In genomic region chr19:12564016-12564664, GRCh38 we compare ENCODE assay signal across 8 cellular contexts. TPM values are rescaled to one million over a fixed set of nuclear protein-coding genes. Genes with fewer than 3 reads are reported as not detected.
A peak's percentile ranks its signal among the peaks of the same experiment; 100 is the strongest.
DNase-seq lines count a peak whose midpoint lies in the region; ATAC-seq, FAIRE-seq and TF ChIP-seq lines count a peak whose summit lies in the region.

No MANE protein-coding gene starts in this region.

- H3K36me3 ChIP-seq in adrenal gland (replicated peaks in 1 of 2) = no peaks in the 10 kb centered on the region
- H3K36me3 ChIP-seq in heart right ventricle = no peaks in the 10 kb centered on the region
- H3K36me3 ChIP-seq in vagina = no peaks in the 10 kb centered on the region

- H3K27ac ChIP-seq in adrenal gland (no peak overlapping the region), heart right ventricle (no peak overlapping the region), vagina (no peak overlapping the region)

- peaks cover 7% of the 10 kb centered on the region for H3K4me1 Mint-ChIP-seq in T-helper 17 cell

- TF ChIP-seq CTCF in adrenal gland (IDR thresholded peaks at IDR 0.05) (peak; percentile 85 to 97 (median 92)), heart right ventricle (IDR thresholded peaks at IDR 0.05) (peak; percentile 89 to 98 (median 97)), vagina (IDR thresholded peaks at IDR 0.05) (peak; percentile 71 to 93 (median 81))

- TF ChIP-seq POLR2A in GM12891 (IDR thresholded peaks at IDR 0.05; ENCODE audit: low read depth, low read length) (no peak), adrenal gland (IDR thresholded peaks at IDR 0.05) (no peak), vagina (IDR thresholded peaks at IDR 0.05) (no peak)

- H3K9me3 ChIP-seq in T-helper 17 cell (ENCODE audit: control insufficient read depth, low read length, poor library complexity, severe bottlenecking) (no peaks in the 10 kb centered on the region), adrenal gland (replicated peaks in 1 of 3) (no peaks in the 10 kb centered on the region), heart right ventricle (no peaks in the 10 kb centered on the region), vagina (no peaks in the 10 kb centered on the region)

- ATAC-seq in T-helper 17 cell (peak; percentile 99), heart right ventricle (peak; percentile 89 to 94 (median 92)), HG02759 (IDR thresholded peaks at IDR 0.05; ENCODE audit: unreplicated experiment) (no peak)

- WGBS in adrenal gland, 4 donors = 15 to 22% (median 18%) methylated on average over 17 to 19 of the region's 19 CpGs
- WGBS in heart right ventricle, 2 donors = 19 to 20% methylated on average over 19 of the region's 19 CpGs

- H3K4me3 ChIP-seq in adrenal gland (no peak overlapping the region), heart right ventricle (no peak overlapping the region), vagina (no peak overlapping the region)

- no peaks in the 10 kb centered on the region for H3K36me3 Mint-ChIP-seq in T-helper 17 cell (ENCODE audit: low read depth)

- H3K4me3 Mint-ChIP-seq in T-helper 17 cell = no peak overlapping the region

- no peak overlapping the region for H3K27ac Mint-ChIP-seq in T-helper 17 cell

- FAIRE-seq in GM12891 (lab: Jason Lieb, UNC) = peak; percentile 96

- DNase-seq in GM12891 (ENCODE audit: insufficient read length, low spot score) (peak; percentile 87), NCI-H187 treated with DMSO at 0.1 percent for 48 hours (lab: John Stamatoyannopoulos, UW) (peak; percentile 2), T-helper 17 cell (peak; percentile 78 to 94 (median 78)), adrenal gland (peak; percentile 83 to 97 (median 88)), heart right ventricle (peak; percentile 89 to 91), pulmonary artery endothelial cell (ENCODE audit: low read depth, low spot score) (peak; percentile 52), vagina (ENCODE audit: extremely low spot score in 2 of 2) (no peak)

- intact Hi-C loops in adrenal gland (cut with DNase I) = loop anchor here (5.0 to 10.0 kb wide), 3 partner anchors 108 to 281 kb away; no protein-coding TSS in a partner anchor
- intact Hi-C loops in heart right ventricle (cut with DNase I) = loop anchor here in 9 of 10 donors (5.0 to 10.0 kb wide), 5 partner anchors 103 to 283 kb away; partner anchors contain the start of genes MAN2B1 (in 2 of the 9) and WDR83 (in 2 of the 9)
- intact Hi-C loops in vagina (cut with DNase I) = no loop called here

- H3K4me1 ChIP-seq in adrenal gland (replicated peaks in 1 of 2) (no peaks in the 10 kb centered on the region), heart right ventricle (peaks cover 0 to 8% (median 0%) of the 10 kb centered on the region in 9 donors), vagina (peaks cover 9% of the 10 kb centered on the region)

- H3K27me3 Mint-ChIP-seq in T-helper 17 cell = no peaks in the 10 kb centered on the region

- H3K27me3 ChIP-seq in adrenal gland = no peaks in the 10 kb centered on the region
- no peaks in the 10 kb centered on the region for H3K27me3 ChIP-seq in heart right ventricle
- no peaks in the 10 kb centered on the region for H3K27me3 ChIP-seq in vagina

TF ChIP-seq in GM12891, 5 proteins besides CTCF, POLR2A, EP300 and RAD21:
- TF ChIP-seq SPI1 (IDR thresholded peaks at IDR 0.05; ENCODE audit: low read depth, low read length) (no peak), POU2F2 (IDR thresholded peaks at IDR 0.05; ENCODE audit: low read depth, low read length) (no peak), POLR2AphosphoS5 (IDR thresholded peaks at IDR 0.05; ENCODE audit: low read depth, low read length) (no peak), TAF1 (IDR thresholded peaks at IDR 0.05; ENCODE audit: low read depth, low read length) (no peak), PAX5 (IDR thresholded peaks at IDR 0.05; ENCODE audit: insufficient read depth, low read length, severe bottlenecking) (no peak)

RNA-seq across cellular contexts. Expression of gene ZNF564, which starts 12.9 kb away (rescaled TPM):
- polyA plus RNA-seq in GM12891 (2012; ENCODE audit: low read depth, missing spikeins) = 3.3 TPM
- 10 to 100 TPM; 12.0 to 14.5 TPM for total RNA-seq in T-helper 17 cell
- total RNA-seq in adrenal gland = 10 to 100 TPM in 2 of 8 donors, 1 to 10 TPM in 6; 3.4 to 10.5 (median 8.9) TPM
- polyA plus RNA-seq in adrenal gland = 10 to 100 TPM in 1 of 3 donors, 1 to 10 TPM in 2; 4.3 to 12.5 (median 7.8) TPM
- total RNA-seq in heart right ventricle = 10 to 100 TPM in 3 of 10 donors, 1 to 10 TPM in 7; 5.9 to 11.2 (median 9.5) TPM
- polyA plus RNA-seq in heart right ventricle = 10 to 100 TPM in 1 of 2 donors, 1 to 10 TPM in 1; 2.9 to 11.0 TPM
- 6.8 and 9.1 TPM in 2 replicates for total RNA-seq in pulmonary artery endothelial cell
- total RNA-seq in vagina = 12.0 TPM

RNA-seq across cellular contexts. Expression of gene ZNF490, which starts 46.5 kb away (rescaled TPM):
- 1.5 TPM for polyA plus RNA-seq in GM12891 (2012; ENCODE audit: low read depth, missing spikeins)
- total RNA-seq in T-helper 17 cell = 1 to 10 TPM; 6.8 to 7.0 TPM
- 10 to 100 TPM in 2 of 8 donors, 1 to 10 TPM in 6; 5.6 to 10.9 (median 7.2) TPM for total RNA-seq in adrenal gland
- 1 to 10 TPM in 1 of 3 donors, under 1 TPM in 2; 0.34 to 2.6 (median 0.97) TPM for polyA plus RNA-seq in adrenal gland
- total RNA-seq in heart right ventricle = 1 to 10 TPM; 3.2 to 7.2 (median 5.2) TPM
- under 1 TPM; 0.22 to 0.95 TPM for polyA plus RNA-seq in heart right ventricle
- total RNA-seq in pulmonary artery endothelial cell = 6.0 and 9.7 TPM in 2 replicates
- total RNA-seq in vagina = 4.9 TPM

RNA-seq across cellular contexts. Expression of gene ZNF791, which starts 46.6 kb away (rescaled TPM):
- polyA plus RNA-seq in GM12891 (2012; ENCODE audit: low read depth, missing spikeins) = 8.2 TPM
- total RNA-seq in T-helper 17 cell (10 to 100 TPM; 46.2 to 47.0 TPM), adrenal gland (10 to 100 TPM in 6 of 8 donors, 1 to 10 TPM in 2; 6.9 to 33.4 (median 20.0) TPM), heart right ventricle (10 to 100 TPM; 13.1 to 22.1 (median 16.8) TPM), pulmonary artery endothelial cell (17.4 and 19.4 TPM in 2 replicates), vagina (17.9 TPM)
- polyA plus RNA-seq in adrenal gland (10 to 100 TPM in 1 of 3 donors, 1 to 10 TPM in 2; 6.0 to 21.9 (median 7.3) TPM), heart right ventricle (1 to 10 TPM; 4.7 to 8.0 TPM)

Comparison
In these comparisons a context has a peak if more than half of its experiments do, and no peak if none do; other contexts are left out.
1. DNase-seq: peak in GM12891 (single experiment), NCI-H187 treated with DMSO at 0.1 percent for 48 hours (single experiment), T-helper 17 cell (3 of 3), adrenal gland (7 of 7), heart right ventricle (2 of 2) and pulmonary artery endothelial cell (single experiment); none in vagina (0 of 2).
2. Peak in every context shown above with its lines, with median percentiles within 50 percentile points of each other: CTCF ChIP-seq.